1 cellular context compared by ENCODE assay signal in genomic region chr14:104824353-104824997, GRCh38.
A peak's percentile ranks its signal among the peaks of the same experiment; 100 is the strongest.
TF ChIP-seq lines count a peak whose summit lies in the region.

No MANE protein-coding gene starts in this region.

TF ChIP-seq in HepG2, 621 proteins besides CTCF, POLR2A, EP300 and RAD21:
- TF ChIP-seq ZNF207 (IDR thresholded peaks at IDR 0.05; ENCODE audit: borderline replicate concordance): 0 out of 2 replicates have a peak, but pooled peaks have one; percentile 21
- TF ChIP-seq ZNF546 (CRISPR knock-in tag; conservative IDR thresholded peaks at IDR 0.05): no peak
- TF ChIP-seq SOX6 (IDR thresholded peaks at IDR 0.05): no peak
- no peak for TF ChIP-seq SOX6 (CRISPR knock-in tag; IDR thresholded peaks at IDR 0.05)
- TF ChIP-seq POLR2G (IDR thresholded peaks at IDR 0.05; ENCODE audit: low read depth, low read length): no peak
TF ChIP-seq in HepG2: peak in this region for 1.
